1 cellular context compared by ENCODE assay signal in the genomic region with DNA sequence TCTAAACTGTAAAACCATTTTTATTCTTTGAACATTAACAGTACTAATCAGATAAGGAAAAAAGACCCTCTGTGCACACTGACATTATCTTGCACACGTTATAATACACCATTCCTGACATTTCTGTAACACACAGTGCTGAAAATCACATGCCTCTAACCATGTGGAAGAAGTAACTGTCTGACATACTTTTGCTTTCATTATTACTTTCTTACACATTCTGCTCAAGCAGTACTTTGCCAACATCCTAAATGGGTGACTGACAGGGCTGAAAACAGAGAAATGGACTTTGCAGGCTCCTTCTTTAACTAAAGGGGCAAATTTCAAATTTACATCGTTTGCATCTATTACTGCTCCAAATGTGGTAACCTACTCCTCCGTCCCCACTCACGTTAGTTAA.
TF ChIP-seq lines count a peak whose summit lies in the region.

No MANE protein-coding gene starts in this region.

TF ChIP-seq in HepG2, 621 proteins besides CTCF, POLR2A, EP300 and RAD21 (continued from another document):
- TF ChIP-seq, protein P1, sequence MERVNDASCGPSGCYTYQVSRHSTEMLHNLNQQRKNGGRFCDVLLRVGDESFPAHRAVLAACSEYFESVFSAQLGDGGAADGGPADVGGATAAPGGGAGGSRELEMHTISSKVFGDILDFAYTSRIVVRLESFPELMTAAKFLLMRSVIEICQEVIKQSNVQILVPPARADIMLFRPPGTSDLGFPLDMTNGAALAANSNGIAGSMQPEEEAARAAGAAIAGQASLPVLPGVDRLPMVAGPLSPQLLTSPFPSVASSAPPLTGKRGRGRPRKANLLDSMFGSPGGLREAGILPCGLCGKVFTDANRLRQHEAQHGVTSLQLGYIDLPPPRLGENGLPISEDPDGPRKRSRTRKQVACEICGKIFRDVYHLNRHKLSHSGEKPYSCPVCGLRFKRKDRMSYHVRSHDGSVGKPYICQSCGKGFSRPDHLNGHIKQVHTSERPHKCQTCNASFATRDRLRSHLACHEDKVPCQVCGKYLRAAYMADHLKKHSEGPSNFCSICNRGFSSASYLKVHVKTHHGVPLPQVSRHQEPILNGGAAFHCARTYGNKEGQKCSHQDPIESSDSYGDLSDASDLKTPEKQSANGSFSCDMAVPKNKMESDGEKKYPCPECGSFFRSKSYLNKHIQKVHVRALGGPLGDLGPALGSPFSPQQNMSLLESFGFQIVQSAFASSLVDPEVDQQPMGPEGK (CRISPR knock-in tag; IDR thresholded peaks at IDR 0.05) = no peak
- TF ChIP-seq, protein P2, sequence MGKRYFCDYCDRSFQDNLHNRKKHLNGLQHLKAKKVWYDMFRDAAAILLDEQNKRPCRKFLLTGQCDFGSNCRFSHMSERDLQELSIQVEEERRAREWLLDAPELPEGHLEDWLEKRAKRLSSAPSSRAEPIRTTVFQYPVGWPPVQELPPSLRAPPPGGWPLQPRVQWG (CRISPR knock-in tag; IDR thresholded peaks at IDR 0.05; ENCODE audit: borderline replicate concordance, low read depth) = no peak
- no peak for TF ChIP-seq ZMAT3 (CRISPR knock-in tag; conservative IDR thresholded peaks at IDR 0.05)
- TF ChIP-seq ATF7 (IDR thresholded peaks at IDR 0.05) = no peak
- no peak for TF ChIP-seq ATF7 (CRISPR knock-in tag; IDR thresholded peaks at IDR 0.05)
- TF ChIP-seq ZNF556 (CRISPR knock-in tag; IDR thresholded peaks at IDR 0.05; ENCODE audit: borderline replicate concordance) = no peak
- TF ChIP-seq TAF1 (CRISPR knock-in tag; IDR thresholded peaks at IDR 0.05) = no peak
- TF ChIP-seq ZNF30 (CRISPR knock-in tag; IDR thresholded peaks at IDR 0.05) = no peak
- no peak for TF ChIP-seq REXO4 (CRISPR knock-in tag; IDR thresholded peaks at IDR 0.05; ENCODE audit: borderline replicate concordance)
- no peak for TF ChIP-seq ZNF317 (CRISPR knock-in tag; IDR thresholded peaks at IDR 0.05)
